ENCODE assay signal across 21 cellular contexts in genomic region chr1:10242135-10242534, GRCh38. TPM values are rescaled to one million over a fixed set of nuclear protein-coding genes. Genes with fewer than 3 reads are reported as not detected.
DNase-seq lines count a peak whose midpoint lies in the region; ATAC-seq, FAIRE-seq and TF ChIP-seq lines count a peak whose summit lies in the region.
"Had no signal": no experiment of that assay in that cellular context is flagged by ENCODE, and none has a peak within 500 bp of the region (broad histone marks: within the 10 kb centered on the region; RNA-seq: fewer than 3 reads in every experiment).

No MANE protein-coding gene starts in this region.

- CTCF ChIA-PET in K562 (lab: Yijun Ruan, JAX; ENCODE audit: low intra/inter-chr PET ratio) (no interaction called here), Caco-2 (lab: Charles Lee) (no interaction called here)

- in situ Hi-C loops in K562 (cut with MboI): no loop called here

- H3K27me3 ChIP-seq in K562 (ENCODE audit: control insufficient read depth in 2 of 2, insufficient read depth in 2 of 2, low read length in 2 of 2) (no peaks in the 10 kb centered on the region), rectal smooth muscle tissue (ENCODE audit: control insufficient read depth, insufficient read depth, low read length) (no peaks in the 10 kb centered on the region), Caco-2 (replicated peaks; ENCODE audit: control insufficient read depth, insufficient read depth, low read length) (no peaks in the 10 kb centered on the region)
- H3K27me3 ChIP-seq: SJCRH30 had no signal

- H3K36me3 Mint-ChIP-seq in Caco-2 (ENCODE audit: insufficient read depth, unreplicated experiment): no peaks in the 10 kb centered on the region

- no peak for TF ChIP-seq EP300 in K562 (IDR thresholded peaks at IDR 0.05; ENCODE audit: low read length)

- H3K9ac ChIP-seq in K562 (ENCODE audit: insufficient read depth in 1 of 2, low read depth in 2 of 2, low read length in 2 of 2): no peak overlapping the region
- H3K9ac ChIP-seq in rectal smooth muscle tissue (ENCODE audit: low read length): no peak overlapping the region

- no peaks in the 10 kb centered on the region for H3K9me3 Mint-ChIP-seq in Caco-2 (ENCODE audit: unreplicated experiment)
- H3K9me3 Mint-ChIP-seq: CD8-positive, alpha-beta memory T cell; GM23338 had no signal

- no peak overlapping the region for H3K4me3 Mint-ChIP-seq in Caco-2 (ENCODE audit: unreplicated experiment)
- H3K4me3 Mint-ChIP-seq: CD8-positive, alpha-beta memory T cell; GM23338 had no signal

- H3K36me3 ChIP-seq in K562 (ENCODE audit: control insufficient read depth, insufficient read depth, low read length) (no peaks in the 10 kb centered on the region), rectal smooth muscle tissue (ENCODE audit: control insufficient read depth, insufficient read depth, low read length) (no peaks in the 10 kb centered on the region), Caco-2 (ENCODE audit: control insufficient read depth, insufficient read depth, low read length) (no peaks in the 10 kb centered on the region)

- H3K79me2 ChIP-seq in K562 (ENCODE audit: control insufficient read depth, insufficient read depth, low read length): no peaks in the 10 kb centered on the region

- no peaks in the 10 kb centered on the region for H3K4me1 ChIP-seq in K562 (replicated peaks in 1 of 2; ENCODE audit: control insufficient read depth in 2 of 2, insufficient read depth in 2 of 2, low read length in 2 of 2)
- H3K4me1 ChIP-seq in rectal smooth muscle tissue (ENCODE audit: control insufficient read depth, insufficient read depth, low read length): no peaks in the 10 kb centered on the region
- no peaks in the 10 kb centered on the region for H3K4me1 ChIP-seq in Caco-2
- H3K4me1 ChIP-seq: SJCRH30 had no signal

- H3K4me2 ChIP-seq in K562 (ENCODE audit: insufficient read depth, low read length): no peak overlapping the region
- H3K4me2 ChIP-seq: GM23338 had no signal

- H3K9me3 ChIP-seq in K562 (replicated peaks; ENCODE audit: control insufficient read depth, insufficient read depth, low read depth, low read length) (no peaks in the 10 kb centered on the region), Caco-2 (no peaks in the 10 kb centered on the region)
- H3K9me3 ChIP-seq: SJCRH30 had no signal

- peak; percentile 24 for DNase-seq in NCI-H510A (lab: John Stamatoyannopoulos, UW)
- DNase-seq in K562 (ENCODE audit: extremely low read depth in 1 of 4, low spot score in 3 of 4): no peak
- no peak for DNase-seq in left colon
- DNase-seq in NCI-H2029 (lab: John Stamatoyannopoulos, UW): no peak
- no peak for DNase-seq in Caco-2
- DNase-seq: CD8-positive, alpha-beta memory T cell; HCEC 1CT; KG1; NCI-H1092; NCI-H1436 treated with DMSO at 0.1 percent for 48 hours; NCI-H2029 treated with DMSO at 0.1 percent for 48 hours; NCI-H2171 treated with DMSO at 0.1 percent for 48 hours; NCI-H69; SJCRH30 had no signal

- H3K4me3 ChIP-seq in K562: no peak overlapping the region
- no peak overlapping the region for H3K4me3 ChIP-seq in rectal smooth muscle tissue (ENCODE audit: low read length)
- no peak overlapping the region for H3K4me3 ChIP-seq in Caco-2 (ENCODE audit: low read depth, low read length)
- H3K4me3 ChIP-seq: GM23338, SJCRH30 had no signal

- no peak for FAIRE-seq in K562 (lab: Jason Lieb, UNC)
- FAIRE-seq: A204.1, G401.6, GM12892 had no signal

- TF ChIP-seq CTCF in K562 (IDR thresholded peaks at IDR 0.05 in 2 of 3, conservative IDR thresholded peaks at IDR 0.05 in 1 of 3; ENCODE audit: insufficient read depth in 2 of 3, low read depth in 1 of 3, low read length in 3 of 3): no peak
- no peak for TF ChIP-seq CTCF in Caco-2 (IDR thresholded peaks at IDR 0.05; ENCODE audit: insufficient read depth in 1 of 2, low read depth in 1 of 2, low read length in 1 of 2, severe bottlenecking in 1 of 2, unreplicated experiment in 1 of 2)

- POLR2A ChIA-PET in K562 (lab: Yijun Ruan, JAX) (no interaction called here), Caco-2 (lab: Charles Lee) (no interaction called here)

- no peak for TF ChIP-seq RAD21 in K562 (CRISPR knock-in tag; conservative IDR thresholded peaks at IDR 0.05 in 1 of 2, IDR thresholded peaks at IDR 0.05 in 1 of 2)

- no peak for ATAC-seq in K562
- ATAC-seq in left colon: peak; percentile 94
- no peak for ATAC-seq in HG03520 (IDR thresholded peaks at IDR 0.05; ENCODE audit: unreplicated experiment)
- ATAC-seq: GM23338 had no signal

- TF ChIP-seq POLR2A in K562 (conservative IDR thresholded peaks at IDR 0.05): no peak

- no peak overlapping the region for H2AFZ ChIP-seq in K562 (ENCODE audit: low read depth, low read length)
- H2AFZ ChIP-seq: GM23338 had no signal

- BruUV-seq in K562 (replicated peaks; lab: Mats Ljungman, UMichigan): TSS peak; percentile 25
- BruUV-seq in Caco-2 (replicated peaks; lab: Mats Ljungman, UMichigan): no TSS peak

- H3K9me1 ChIP-seq in K562 (ENCODE audit: control insufficient read depth, insufficient read depth, low read length): no peaks in the 10 kb centered on the region

- no peak overlapping the region for H3K27ac Mint-ChIP-seq in Caco-2 (ENCODE audit: unreplicated experiment)
- H3K27ac Mint-ChIP-seq: GM23338 had no signal

- no peaks in the 10 kb centered on the region for H4K20me1 ChIP-seq in K562 (replicated peaks; ENCODE audit: control insufficient read depth, insufficient read depth, low read length)

- intact Hi-C loops in K562 (cut with micrococcal nuclease) (no loop called here), left colon (cut with DNase I, micrococcal nuclease) (no loop called here), Caco-2 (cut with micrococcal nuclease; ENCODE audit: unreplicated experiment) (no loop called here)

- no peaks in the 10 kb centered on the region for H3K27me3 Mint-ChIP-seq in Caco-2 (ENCODE audit: insufficient read depth, unreplicated experiment)
- H3K27me3 Mint-ChIP-seq: CD8-positive, alpha-beta memory T cell had no signal

- no peak overlapping the region for H3K27ac ChIP-seq in K562 (ENCODE audit: extremely low read depth, low read depth, low read length)
- H3K27ac ChIP-seq in rectal smooth muscle tissue (ENCODE audit: low read depth, low read length): peak overlapping the region; percentile 8
- H3K27ac ChIP-seq: C4-2B, SJCRH30 had no signal

- H3K4me1 Mint-ChIP-seq in Caco-2 (ENCODE audit: low read depth, unreplicated experiment): peaks cover 13% of the 10 kb centered on the region
- H3K4me1 Mint-ChIP-seq: GM23338 had no signal

- WGBS in K562 (ENCODE audit: insufficient coverage, low coverage, missing lambda C conversion rate): 77% methylated on average over 7 of the region's 7 CpGs

TF ChIP-seq in K562, 482 proteins besides CTCF, POLR2A, EP300 and RAD21 (continues in another document):
- TF ChIP-seq ZNF75A (CRISPR knock-in tag; IDR thresholded peaks at IDR 0.05) (no peak), ZNF121 (CRISPR knock-in tag; conservative IDR thresholded peaks at IDR 0.05) (no peak), ZBTB11 (CRISPR knock-in tag; IDR thresholded peaks at IDR 0.05) (no peak), U2AF2 (optimal IDR thresholded peaks at IDR 0.05; ENCODE audit: low read depth, low read length) (no peak), NELFE (IDR thresholded peaks at IDR 0.05; ENCODE audit: insufficient read depth, insufficient read length) (no peak), PCBP2 (IDR thresholded peaks at IDR 0.05; ENCODE audit: low read depth, low read length, poor library complexity, severe bottlenecking) (no peak), ASH1L (IDR thresholded peaks at IDR 0.05; ENCODE audit: borderline replicate concordance, low read depth, partially characterized antibody) (no peak)

RNA-seq across cellular contexts. Expression of gene KIF1B, which starts 31.8 kb away (rescaled TPM):
- total RNA-seq in K562 (2011; cell fraction: chromatin; rRNA removed; ENCODE audit: low replicate concordance): 31.2 and 82.9 TPM in 2 replicates
- 17.6 and 18.5 TPM in 2 replicates for total RNA-seq in K562 (2011; cell fraction: nucleolus; rRNA removed)
- 35.7 and 51.7 TPM in 2 replicates for total RNA-seq in K562 (2011; cell fraction: nucleoplasm; rRNA removed)
- total RNA-seq in K562 (2014; rRNA removed) (8.9 and 12.3 TPM in 2 replicates), K562 (2014; rRNA removed; fragmentation: Illumina TruSeq; extraction: Trizol) (14.8 and 16.0 TPM in 2 replicates), K562 (2015; rRNA removed; fragmentation: Illumina TruSeq; extraction: Trizol) (11.1 and 13.2 TPM in 2 replicates), K562 (2021) (19.8 and 20.0 TPM in 2 replicates), left colon (10 to 100 TPM; 44.6 to 45.3 TPM), Caco-2 (2022) (41.1 and 43.6 TPM in 2 replicates)
- polyA plus RNA-seq in K562 (2011; rRNA removed) (11.9 and 14.8 TPM in 2 replicates), K562 (2014; fragmentation: Illumina TruSeq; extraction: Trizol) (14.8 and 15.8 TPM in 2 replicates), K562 (2014; fragmentation: Nextera tagmentation; extraction: Ambion mirVana) (1 to 10 TPM; 2.8 to 3.1 TPM), K562 (2014; rRNA removed) (8.9 and 9.6 TPM in 2 replicates)
- 8.2 and 12.3 TPM in 2 replicates for polyA plus RNA-seq in K562 (2011; cell fraction: cytosol; rRNA removed)
- 10.1 and 10.2 TPM in 2 replicates for polyA plus RNA-seq in K562 (2011; cell fraction: nucleus; rRNA removed)
- polyA plus RNA-seq in K562 (2012): 9.4 and 12.2 TPM in 2 replicates
- polyA minus RNA-seq in K562 (2011; rRNA and poly(A)+ RNA removed): 25.2 and 29.9 TPM in 2 replicates
- polyA minus RNA-seq in K562 (2011; cell fraction: cytosol; rRNA and poly(A)+ RNA removed): 14.1 and 16.4 TPM in 2 replicates
- polyA minus RNA-seq in K562 (2011; cell fraction: nucleus; rRNA and poly(A)+ RNA removed): 9.7 and 22.9 TPM in 2 replicates
